Comparison of ENCODE assay signal across 23 cellular contexts in the genomic region with DNA sequence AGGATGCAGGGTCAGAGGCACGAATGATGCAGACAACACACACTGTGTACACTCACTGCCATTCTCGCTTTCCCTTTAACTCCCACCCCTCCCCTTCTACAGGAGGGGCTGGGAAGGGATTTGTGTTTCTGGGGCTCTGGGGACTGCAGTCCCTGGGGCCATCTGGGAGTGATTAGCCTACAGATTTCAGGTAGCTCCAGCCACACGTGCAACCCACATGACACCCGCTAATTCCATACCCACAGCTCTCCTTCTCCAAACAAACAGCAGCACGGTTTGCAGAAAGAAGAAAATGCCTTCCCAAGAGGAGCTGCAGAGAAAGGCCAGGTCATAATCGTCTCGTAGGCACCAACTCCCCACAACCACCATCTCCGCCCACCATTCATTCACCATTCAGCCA. TPM values are rescaled to one million over a fixed set of nuclear protein-coding genes. Genes with fewer than 3 reads are reported as not detected.
DNase-seq lines count a peak whose midpoint lies in the region; ATAC-seq and TF ChIP-seq lines count a peak whose summit lies in the region.
"Had no signal": no experiment of that assay in that cellular context is flagged by ENCODE, and none has a peak within 500 bp of the region (broad histone marks: within the 10 kb centered on the region; RNA-seq: fewer than 3 reads in every experiment).

No MANE protein-coding gene starts in this region.

- no peaks in the 10 kb centered on the region for H4K20me1 ChIP-seq in neural progenitor cell (ENCODE audit: low read depth)

- no peak; the same call in 2 of the 3 replicates for ATAC-seq in SK-N-SH treated with all-trans-retinoic acid at 6 μM for 48 hours
- ATAC-seq: activated CD4-positive, CD25-positive, alpha-beta regulatory T cell treated with anti-CD3 and anti-CD28 coated beads, Interleukin-2, amount 50 U/mL, for 24 hours; activated CD8-positive, alpha-beta T cell treated with anti-CD3 and anti-CD28 coated beads, Interleukin-2, amount 10 ng/mL, durations not matched to agents 7 days and 5 days had no signal

- DNase-seq in Daoy (ENCODE audit: low read depth) (peak; percentile 11), NCI-H1436 treated with DMSO at 0.1 percent for 48 hours (lab: John Stamatoyannopoulos, UW) (peak; percentile 66), neural progenitor cell (ENCODE audit: low spot score) (peak; percentile 37), Kasumi-1 (lab: John Stamatoyannopoulos, UW) (no peak), dedifferentiated amniotic fluid mesenchymal stem cell (ENCODE audit: extremely low spot score) (no peak)
- no peak for DNase-seq in activated T-cell treated with anti-CD3 and anti-CD28 coated beads, Interleukin-2, amount 50 U/mL, for 48 hours
- DNase-seq: activated CD8-positive, alpha-beta T cell treated with anti-CD3 and anti-CD28 coated beads, Interleukin-2, amount 10 ng/mL, durations not matched to agents 7 days and 5 days; activated T-cell treated with anti-CD3 and anti-CD28 coated beads, Interleukin-2, amount 50 U/mL, for 1 hour; DND-41; effector CD4-positive, alpha-beta T cell; H9; NCI-H1092 treated with DMSO at 0.1 percent for 48 hours; NCI-H345; stimulated activated CD4-positive, alpha-beta T cell treated with anti-CD3 and anti-CD28 coated beads, Interleukin-2, amount 100 ng/mL, for 48 hours; stimulated activated naive CD4-positive, alpha-beta T cell treated with Interleukin-2 at 50 U/mL for 16 hours; tibial artery had no signal

- peaks cover 18% of the 10 kb centered on the region for H3K27me3 Mint-ChIP-seq in neural progenitor cell (ENCODE audit: insufficient read depth, low read depth)

- H3K27ac Mint-ChIP-seq in neural progenitor cell = no peak overlapping the region
- H3K27ac Mint-ChIP-seq: activated CD8-positive, alpha-beta T cell treated with anti-CD3 and anti-CD28 coated beads, Interleukin-2, amount 10 ng/mL, durations not matched to agents 7 days and 5 days; activated naive CD4-positive, alpha-beta T cell treated with anti-CD3 and anti-CD28 coated beads, Interleukin-2, amount 50 U/mL, for 24 hours; H9; natural killer cell treated with Interleukin-12 subunit alpha and Interleukin-12 subunit beta and Interleukin-15 and Interleukin-18, amount 100 ng/mL, for 72 hours; progenitor cell of endocrine pancreas had no signal

- no peaks in the 10 kb centered on the region for H3K9me3 Mint-ChIP-seq in neural progenitor cell
- H3K9me3 Mint-ChIP-seq: H9 had no signal

- TF ChIP-seq CTCF in neural progenitor cell (IDR thresholded peaks at IDR 0.05) = no peak

- H3K27me3 ChIP-seq in neural progenitor cell = peaks cover 31% of the 10 kb centered on the region
- H3K27me3 ChIP-seq: ascending aorta had no signal

- H3K79me2 ChIP-seq in neural progenitor cell (ENCODE audit: low read depth) = no peaks in the 10 kb centered on the region

- peak overlapping the region; percentile 72 for H2AFZ ChIP-seq in neural progenitor cell (replicated peaks)

- H3F3A ChIP-seq in neural progenitor cell (ENCODE audit: low read depth) = peaks cover 9% of the 10 kb centered on the region

- H3K9ac ChIP-seq in neural progenitor cell = no peak overlapping the region

- no peak overlapping the region for H3K4me3 Mint-ChIP-seq in neural progenitor cell
- H3K4me3 Mint-ChIP-seq: activated CD8-positive, alpha-beta T cell treated with anti-CD3 and anti-CD28 coated beads, Interleukin-2, amount 10 ng/mL, durations not matched to agents 7 days and 5 days; activated naive CD4-positive, alpha-beta T cell treated with anti-CD3 and anti-CD28 coated beads, Interleukin-2, amount 50 U/mL, for 24 hours; H9; natural killer cell treated with Interleukin-12 subunit alpha and Interleukin-12 subunit beta and Interleukin-15 and Interleukin-18, amount 100 ng/mL, for 72 hours had no signal

- H3K4me1 Mint-ChIP-seq in neural progenitor cell = peaks cover 47% of the 10 kb centered on the region

- no peaks in the 10 kb centered on the region for H3K36me3 ChIP-seq in neural progenitor cell
- H3K36me3 ChIP-seq: ascending aorta, esophagus muscularis mucosa, tibial artery had no signal

- peaks cover 42% of the 10 kb centered on the region for H3K4me1 ChIP-seq in neural progenitor cell
- H3K4me1 ChIP-seq: ascending aorta had no signal

- no peaks in the 10 kb centered on the region for H3K36me3 Mint-ChIP-seq in neural progenitor cell
- H3K36me3 Mint-ChIP-seq: activated naive CD4-positive, alpha-beta T cell treated with anti-CD3 and anti-CD28 coated beads, Interleukin-2, amount 50 U/mL, for 24 hours; natural killer cell treated with Interleukin-12 subunit alpha and Interleukin-12 subunit beta and Interleukin-15 and Interleukin-18, amount 100 ng/mL, for 72 hours had no signal

- H3K9me3 ChIP-seq in neural progenitor cell (ENCODE audit: low read depth) = no peaks in the 10 kb centered on the region
- H3K9me3 ChIP-seq: ascending aorta, esophagus muscularis mucosa, tibial artery had no signal

- no peak overlapping the region for H3K4me3 ChIP-seq in neural progenitor cell
- H3K4me3 ChIP-seq: ascending aorta, esophagus muscularis mucosa, tibial artery had no signal

- H3K4me2 ChIP-seq in neural progenitor cell = peak overlapping the region; percentile 48

- no peak overlapping the region for H3K27ac ChIP-seq in neural progenitor cell
- H3K27ac ChIP-seq: ascending aorta, esophagus muscularis mucosa, tibial artery had no signal

TF ChIP-seq in SK-N-SH treated with all-trans-retinoic acid at 6 μM for 48 hours, 23 proteins besides CTCF, POLR2A, EP300 and RAD21:
- TF ChIP-seq TCF4 (CRISPR knock-in tag; IDR thresholded peaks at IDR 0.05; ENCODE audit: borderline replicate concordance) (peak; percentile 92), TSHZ2 (CRISPR knock-in tag; IDR thresholded peaks at IDR 0.05) (peak; percentile 24; the same call in 1 of the 2 replicates), PPARA (CRISPR knock-in tag; IDR thresholded peaks at IDR 0.05; ENCODE audit: borderline replicate concordance) (no peak)

RNA-seq across cellular contexts. Expression of gene SOX9, which starts 9.4 kb away (rescaled TPM):
- total RNA-seq in Daoy (2014; rRNA removed; shearing (Covaris generic)) = 7.4 and 8.4 TPM in 2 replicates
- total RNA-seq in neural progenitor cell (ENCODE audit: low replicate concordance) = 10.6 and 12.7 TPM in 2 replicates
- total RNA-seq: activated CD8-positive, alpha-beta T cell treated with anti-CD3 and anti-CD28 coated beads, Interleukin-2, amount 10 ng/mL, durations not matched to agents 7 days and 5 days; natural killer cell treated with Interleukin-12 subunit alpha and Interleukin-12 subunit beta and Interleukin-15 and Interleukin-18, amount 100 ng/mL, for 72 hours had no signal

Comparison
In these comparisons a context has a peak if more than half of its experiments do, and no peak if none do; other contexts are left out.
1. DNase-seq: peak in Daoy (single experiment), NCI-H1436 treated with DMSO at 0.1 percent for 48 hours (single experiment) and neural progenitor cell (single experiment); none in Kasumi-1 (0 of 2), dedifferentiated amniotic fluid mesenchymal stem cell (single experiment) and activated T-cell treated with anti-CD3 and anti-CD28 coated beads, Interleukin-2, amount 50 U/mL, for 48 hours (0 of 2).